ENCODE assay signal across 8 cellular contexts in the genomic region with DNA sequence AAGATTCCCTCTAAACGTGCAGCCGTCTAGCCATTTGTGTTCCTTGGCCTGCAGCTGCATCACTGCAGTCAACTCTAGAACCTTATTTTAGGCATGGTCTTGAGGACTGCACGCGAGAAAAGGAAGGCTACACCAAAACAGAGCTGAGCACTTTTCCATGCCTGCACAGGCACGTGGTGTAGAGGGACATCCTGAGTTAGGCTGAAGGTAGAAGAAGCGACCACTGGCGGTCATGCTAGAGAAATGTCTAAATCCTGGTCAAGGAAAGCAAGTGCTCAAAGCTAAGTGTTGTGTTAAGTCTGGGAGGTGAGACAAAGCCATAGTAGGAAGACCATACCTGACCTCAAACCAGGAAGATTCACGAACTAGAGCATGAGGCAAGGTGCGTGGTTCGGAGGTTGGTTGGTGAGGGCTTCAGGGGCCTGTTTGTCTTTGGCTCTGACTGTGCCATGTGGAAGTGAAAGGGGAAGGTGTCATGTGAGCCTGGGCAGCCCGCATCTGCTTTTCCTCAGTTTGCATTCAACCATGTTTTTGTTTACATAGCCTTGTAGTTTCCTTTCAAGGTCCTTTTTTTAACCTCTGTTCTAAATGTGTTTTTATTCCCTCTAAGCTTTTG.
DNase-seq lines count a peak whose midpoint lies in the region; ATAC-seq and FAIRE-seq lines count a peak whose summit lies in the region.

No MANE protein-coding gene starts in this region.

- peak; percentile 6 for DNase-seq in NOMO-1 treated with DMSO at 0.1 percent for 48 hours (lab: John Stamatoyannopoulos, UW; ENCODE audit: unreplicated experiment)
- no peak for DNase-seq in neuronal stem cell (ENCODE audit: low spot score)
- no peak for DNase-seq in SHP77 treated with DMSO at 0.1 percent for 48 hours (lab: John Stamatoyannopoulos, UW)
- DNase-seq in left colon, result no peak
- DNase-seq in frontal cortex (ENCODE audit: low spot score in 2 of 2), result no peak

- H2BK120ac ChIP-seq in neuronal stem cell (ENCODE audit: low read depth, low read length), result no peak overlapping the region

- WGBS in neuronal stem cell (ENCODE audit: extremely low coverage in 2 of 2, insufficient read length in 2 of 2, insufficient replicate concordance in 1 of 2), 2 donors, result no CpG with 5 or more reads among the region's 11 CpGs

- no peak overlapping the region for H2BK15ac ChIP-seq in neuronal stem cell (ENCODE audit: low read length)

- H2BK5ac ChIP-seq in neuronal stem cell (ENCODE audit: low read length), result no peak overlapping the region

- H3K4ac ChIP-seq in neuronal stem cell (ENCODE audit: low read length), result no peak overlapping the region

- peaks cover 3 to 4% of the 10 kb centered on the region in 2 donors for H3K4me1 ChIP-seq in neuronal stem cell (ENCODE audit: control insufficient read depth in 2 of 2, insufficient read depth in 1 of 2, low read depth in 1 of 2, low read length in 2 of 2)

- ATAC-seq in GM18909 (IDR thresholded peaks at IDR 0.05; ENCODE audit: poor library complexity, unreplicated experiment) (peak; percentile 87), HG02678 (IDR thresholded peaks at IDR 0.05; ENCODE audit: unreplicated experiment) (peak; percentile 72), left colon (no peak), GM19397 (IDR thresholded peaks at IDR 0.05; ENCODE audit: unreplicated experiment) (no peak)

- H2AFZ ChIP-seq in neuronal stem cell (ENCODE audit: low read length), result no peak overlapping the region

- peaks cover 0 to 49% of the 10 kb centered on the region in 2 donors for H3K36me3 ChIP-seq in neuronal stem cell (replicated peaks in 1 of 2; ENCODE audit: control insufficient read depth in 2 of 2, insufficient read depth in 2 of 2, low read length in 2 of 2)

- H3K27me3 ChIP-seq in neuronal stem cell (ENCODE audit: control insufficient read depth in 3 of 3, insufficient read depth in 3 of 3, low read depth in 1 of 3, low read length in 3 of 3), result no peaks in the 10 kb centered on the region

- peaks cover 0 to 4% of the 10 kb centered on the region in 2 donors for H3K9me3 ChIP-seq in neuronal stem cell (replicated peaks in 1 of 2; ENCODE audit: control insufficient read depth in 2 of 2, insufficient read depth in 1 of 2, low read depth in 1 of 2, low read length in 2 of 2)

- H3K18ac ChIP-seq in neuronal stem cell (ENCODE audit: low read length), result peak overlapping the region; percentile 45

- no peak for FAIRE-seq in frontal cortex (lab: Jason Lieb, UNC)

- intact Hi-C loops in left colon (cut with DNase I, micrococcal nuclease), result no loop called here

- no peak overlapping the region for H3K4me3 ChIP-seq in neuronal stem cell (ENCODE audit: low read length in 2 of 2)

- peak overlapping the region; percentile 70 for H3K9ac ChIP-seq in neuronal stem cell (ENCODE audit: low read depth, low read length, poor library complexity)

- H2AK5ac ChIP-seq in neuronal stem cell (ENCODE audit: low read depth, low read length), result no peak overlapping the region

- H3K27ac ChIP-seq in neuronal stem cell (replicated peaks; ENCODE audit: low read length), result no peak overlapping the region

- H4K91ac ChIP-seq in neuronal stem cell (ENCODE audit: low read depth, low read length, poor library complexity), result no peak overlapping the region

- no peak overlapping the region for H3K23ac ChIP-seq in neuronal stem cell (ENCODE audit: low read depth, low read length, poor library complexity)

- H3K4me2 ChIP-seq in neuronal stem cell (ENCODE audit: insufficient read depth, low read length, poor library complexity, severe bottlenecking), result no peak overlapping the region

- no peak overlapping the region for H4K8ac ChIP-seq in neuronal stem cell (ENCODE audit: low read depth, low read length)

- H2BK12ac ChIP-seq in neuronal stem cell (ENCODE audit: low read length), result no peak overlapping the region

- no peaks in the 10 kb centered on the region for H3K79me1 ChIP-seq in neuronal stem cell (ENCODE audit: low read depth, low read length)

- no peak overlapping the region for H3K14ac ChIP-seq in neuronal stem cell (ENCODE audit: low read length)

Comparison
In these comparisons a context has a peak if more than half of its experiments do, and no peak if none do; other contexts are left out.
1. ATAC-seq: peak in GM18909 (single experiment) and HG02678 (single experiment); none in left colon (single experiment) and GM19397 (single experiment).